8 cellular contexts compared by ENCODE assay signal in genomic region chr4:8428288-8429097, GRCh38. TPM values are rescaled to one million over a fixed set of nuclear protein-coding genes. Genes with fewer than 3 reads are reported as not detected.
DNase-seq lines count a peak whose midpoint lies in the region; ATAC-seq and TF ChIP-seq lines count a peak whose summit lies in the region.

No MANE protein-coding gene starts in this region.

- peak; percentile 99 for DNase-seq in D341Med (ENCODE audit: low spot score)
- DNase-seq in HT1080 (ENCODE audit: low read depth) = peak; percentile 84
- peak; percentile 63 for DNase-seq in NOMO-1 treated with DMSO at 0.1 percent for 48 hours (lab: John Stamatoyannopoulos, UW; ENCODE audit: unreplicated experiment)
- DNase-seq in activated CD8-positive, alpha-beta memory T cell treated with anti-CD3 and anti-CD28 coated beads, Interleukin-2, amount 50 U/mL, for 1 hour (ENCODE audit: extremely low read depth) = peak; percentile 65
- peak; percentile 83 to 98 for DNase-seq in mesothelial cell of epicardium (ENCODE audit: low spot score in 2 of 2, unreplicated experiment in 2 of 2)
- peak; percentile 85 to 86 for DNase-seq in stimulated activated CD8-positive, alpha-beta memory T cell treated with anti-CD3 and anti-CD28 coated beads, Interleukin-15, amount 100 ng/mL, for 48 hours (ENCODE audit: low read depth in 2 of 2)

- ATAC-seq in GM21381 (IDR thresholded peaks at IDR 0.05; ENCODE audit: unreplicated experiment) = peak; percentile 94

- no peaks in the 10 kb centered on the region for H3K27me3 Mint-ChIP-seq in mesothelial cell of epicardium (ENCODE audit: low read depth)

- peaks cover 31% of the 10 kb centered on the region for H3K4me1 Mint-ChIP-seq in mesothelial cell of epicardium

- peak overlapping the region; percentile 94 for H3K4me3 Mint-ChIP-seq in mesothelial cell of epicardium

- H3K36me3 ChIP-seq in endocrine pancreas (ENCODE audit: control insufficient read depth, insufficient read depth, low read length) = no peaks in the 10 kb centered on the region

- no peaks in the 10 kb centered on the region for H3K9me3 ChIP-seq in endocrine pancreas (ENCODE audit: control insufficient read depth, low read length)

- H3K9ac ChIP-seq in endocrine pancreas (ENCODE audit: control insufficient read depth, insufficient read depth, low read length) = peak overlapping the region; percentile 54

- peaks cover 13% of the 10 kb centered on the region for H3K36me3 Mint-ChIP-seq in mesothelial cell of epicardium

- no peaks in the 10 kb centered on the region for H3K4me1 ChIP-seq in endocrine pancreas (ENCODE audit: control insufficient read depth, insufficient read depth, low read length)

- H3K9me3 Mint-ChIP-seq in mesothelial cell of epicardium = peaks cover 4% of the 10 kb centered on the region

- H3K4me3 ChIP-seq in endocrine pancreas (ENCODE audit: control insufficient read depth, insufficient read depth, low read length) = peak overlapping the region; percentile 25

- peak; percentile 36 for TF ChIP-seq CTCF in mesothelial cell of epicardium (IDR thresholded peaks at IDR 0.05; ENCODE audit: unreplicated experiment)

- no peaks in the 10 kb centered on the region for H3K27me3 ChIP-seq in endocrine pancreas (ENCODE audit: control insufficient read depth, insufficient read depth, low read length)

- peak overlapping the region; percentile 97 for H3K27ac Mint-ChIP-seq in mesothelial cell of epicardium

RNA-seq across cellular contexts. Expression of gene ACOX3, which starts 12.0 kb away (rescaled TPM):
- total RNA-seq in HT1080 (2014; rRNA removed; shearing (Covaris generic)) = 16.6 and 20.4 TPM in 2 replicates
- 14.4 and 17.9 TPM in 2 replicates for polyA plus RNA-seq in HT1080 (2015; cell fraction: cytosol; rRNA removed)
- 30.8 and 40.1 TPM in 2 replicates for polyA plus RNA-seq in HT1080 (2015; cell fraction: nucleus; rRNA removed)
- 57.5 to 60.0 TPM (median 59.7 TPM) in 3 replicates for total RNA-seq in mesothelial cell of epicardium

RNA-seq across cellular contexts. Expression of gene TRMT44, which starts 12.1 kb away (rescaled TPM):
- 13.0 and 13.1 TPM in 2 replicates for total RNA-seq in HT1080 (2014; rRNA removed; shearing (Covaris generic))
- 8.1 and 8.3 TPM in 2 replicates for polyA plus RNA-seq in HT1080 (2015; cell fraction: cytosol; rRNA removed)
- polyA plus RNA-seq in HT1080 (2015; cell fraction: nucleus; rRNA removed) = 24.7 and 37.8 TPM in 2 replicates
- 37.9 to 41.7 TPM (median 41.2 TPM) in 3 replicates for total RNA-seq in mesothelial cell of epicardium

Comparison
In these comparisons a context has a peak if more than half of its experiments do, and no peak if none do; other contexts are left out.
1. Peak in every context shown above with its lines: DNase-seq, ATAC-seq and H3K4me3 ChIP-seq.